In the genomic region with DNA sequence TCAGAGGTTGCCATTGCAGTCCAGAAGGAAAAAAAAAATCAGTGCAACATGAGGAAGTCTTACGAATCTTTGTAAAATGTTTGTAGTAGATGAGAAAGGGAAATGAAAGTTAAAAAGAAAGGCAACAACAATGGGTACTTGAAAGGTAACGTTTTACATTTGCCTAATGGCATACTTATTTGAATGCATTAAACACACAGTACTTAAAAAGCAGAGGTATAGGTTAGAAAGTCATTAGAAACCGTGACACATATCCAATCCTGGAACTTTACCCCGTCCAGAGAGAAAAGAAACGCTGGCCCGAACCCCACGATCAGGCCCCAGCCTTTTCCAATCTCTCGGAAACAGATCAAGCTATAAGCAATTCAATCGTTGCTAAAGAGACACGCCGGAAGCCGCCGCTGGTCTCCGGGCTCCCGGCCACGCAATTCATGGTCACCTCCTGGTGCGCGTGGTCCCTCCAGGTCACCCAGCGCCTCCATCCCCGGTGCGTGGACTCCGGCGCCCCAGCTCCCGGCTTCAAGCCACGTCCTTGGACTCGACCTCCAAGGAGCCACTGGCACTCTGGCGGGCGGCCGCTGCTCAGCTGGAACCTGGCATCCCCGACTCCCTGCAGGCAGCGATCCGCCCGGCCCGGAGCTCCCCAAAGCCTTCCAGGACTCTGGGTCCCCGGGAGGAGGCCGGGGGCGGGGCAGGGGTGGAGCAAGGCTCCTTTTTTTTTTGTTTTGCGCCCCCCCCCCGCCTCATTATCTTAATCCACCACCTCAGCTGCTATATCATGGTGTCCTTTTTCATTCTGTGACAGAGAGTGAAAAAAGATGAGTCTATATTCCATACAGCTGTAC, we compare ENCODE assay signal across 8 cellular contexts. TPM values are rescaled to one million over a fixed set of nuclear protein-coding genes. Genes with fewer than 3 reads are reported as not detected.
DNase-seq lines count a peak whose midpoint lies in the region; ATAC-seq and TF ChIP-seq lines count a peak whose summit lies in the region.

A gene (minus strand): TSS at position 663 of the 845 bp plus-strand sequence. CDS start 181 bp downstream, at position 482.

- no peaks in the 10 kb centered on the region for H3K27me3 Mint-ChIP-seq in activated CD4-positive, alpha-beta memory T cell treated with anti-CD3 and anti-CD28 coated beads for 36 hours

- TSS peak; percentile 59 for BruUV-seq in HCT116 (replicated peaks; lab: Mats Ljungman, UMichigan)

- H3K27me3 ChIP-seq in HCT116 (ENCODE audit: insufficient read depth, low read length) (no peaks in the 10 kb centered on the region), MG63 (no peaks in the 10 kb centered on the region), lower lobe of right lung (ENCODE audit: low read depth) (no peaks in the 10 kb centered on the region)
- H3K27me3 ChIP-seq in effector memory CD4-positive, alpha-beta T cell (replicated peaks; ENCODE audit: control insufficient read depth, insufficient read depth, low read length, poor library complexity, severe bottlenecking), result no peaks in the 10 kb centered on the region

- peaks cover 12% of the 10 kb centered on the region for H3K36me3 Mint-ChIP-seq in activated CD4-positive, alpha-beta memory T cell treated with anti-CD3 and anti-CD28 coated beads for 36 hours
- no peaks in the 10 kb centered on the region for H3K36me3 Mint-ChIP-seq in stimulated activated effector memory CD8-positive, alpha-beta T cell treated with anti-CD3 and anti-CD28 coated beads, Interleukin-12 subunit alpha, Interleukin-12 subunit beta, amount 100 ng/mL, for 72 hours

- DNase-seq in HCT116 (ENCODE audit: low read depth, low spot score) (no peak), MG63 (peak; percentile 71), lower lobe of right lung (peak; percentile 79), GOT3 (lab: John Stamatoyannopoulos, UW) (no peak)
- peak; percentile 59 for DNase-seq in activated CD4-positive, alpha-beta memory T cell treated with anti-CD3 and anti-CD28 coated beads for 36 hours
- peak; percentile 13 to 41 (median 36) for DNase-seq in effector memory CD4-positive, alpha-beta T cell
- DNase-seq in stimulated activated effector memory CD8-positive, alpha-beta T cell treated with anti-CD3 and anti-CD28 coated beads, Interleukin-12 subunit alpha, Interleukin-12 subunit beta, amount 100 ng/mL, for 72 hours (ENCODE audit: low spot score in 2 of 2), result peak; percentile 20 to 75

- ATAC-seq in GM18498 (IDR thresholded peaks at IDR 0.05; ENCODE audit: unreplicated experiment), result peak; percentile 57
- no peak; the same call in 1 of the 2 replicates for ATAC-seq in HCT116
- ATAC-seq in lower lobe of right lung, result peak; percentile 83 to 91
- ATAC-seq in stimulated activated effector memory CD8-positive, alpha-beta T cell treated with anti-CD3 and anti-CD28 coated beads, Interleukin-12 subunit alpha, Interleukin-12 subunit beta, amount 100 ng/mL, for 72 hours, result peak; percentile 74

- peak within 1 kb of the TSS; percentile 97 for H2AFZ ChIP-seq in HCT116 (ENCODE audit: low read depth, low read length, poor library complexity, severe bottlenecking)

- CTCF ChIA-PET in HCT116 (lab: Charles Lee), result interaction anchor here (0.7 to 2.9 kb wide), 11 partner anchors 10 to 873 kb away, joined by 3 to 12 read pairs (median 4); no protein-coding TSS in a partner anchor
- CTCF ChIA-PET in activated CD4-positive, alpha-beta memory T cell treated with anti-CD3 and anti-CD28 coated beads for 36 hours (lab: Charles Lee), result interaction anchor here (0.6 to 3.2 kb wide), 24 partner anchors 9 to 518 kb away, joined by 3 to 39 read pairs (median 6); a partner anchor contains a TSS

- H3K9me3 ChIP-seq in HCT116 (ENCODE audit: control insufficient read depth in 1 of 2, insufficient read depth in 1 of 2, low read depth in 1 of 2, low read length in 2 of 2) (no peaks in the 10 kb centered on the region), MG63 (no peaks in the 10 kb centered on the region), lower lobe of right lung (no peaks in the 10 kb centered on the region)
- H3K9me3 ChIP-seq in effector memory CD4-positive, alpha-beta T cell (ENCODE audit: control insufficient read depth, low read length), result no peaks in the 10 kb centered on the region

- intact Hi-C loops in HCT116 (cut with micrococcal nuclease), result loop anchor here (2.0 kb wide), 1 partner anchor 15 kb away; no protein-coding TSS in a partner anchor
- intact Hi-C loops in activated CD4-positive, alpha-beta memory T cell treated with anti-CD3 and anti-CD28 coated beads for 36 hours (cut with micrococcal nuclease), result loop anchor here (1.0 kb wide), 1 partner anchor 129 kb away; no protein-coding TSS in a partner anchor
- intact Hi-C loops in lower lobe of right lung (cut with DNase I), result no loop called here

- H4K20me1 ChIP-seq in HCT116 (ENCODE audit: insufficient read depth), result no peaks in the 10 kb centered on the region

- no peak within 1 kb of the TSS for H3K4me2 ChIP-seq in HCT116 (ENCODE audit: low read length)

- peak within 1 kb of the TSS; percentile 76 for H3K27ac Mint-ChIP-seq in activated CD4-positive, alpha-beta memory T cell treated with anti-CD3 and anti-CD28 coated beads for 36 hours
- H3K27ac Mint-ChIP-seq in stimulated activated effector memory CD8-positive, alpha-beta T cell treated with anti-CD3 and anti-CD28 coated beads, Interleukin-12 subunit alpha, Interleukin-12 subunit beta, amount 100 ng/mL, for 72 hours, result no peak within 1 kb of the TSS

- H3K4me3 ChIP-seq in HCT116 (replicated peaks in 1 of 2; ENCODE audit: low read depth in 1 of 2, low read length in 2 of 2) (peak within 1 kb of the TSS in 1 of 2 experiments; percentile 79; a peak in 2 of 4 replicates), MG63 (peak within 1 kb of the TSS; percentile 67), lower lobe of right lung (peak within 1 kb of the TSS; percentile 90)
- H3K4me3 ChIP-seq in effector memory CD4-positive, alpha-beta T cell (ENCODE audit: insufficient read depth, low read depth, low read length, poor library complexity, severe bottlenecking), result no peak within 1 kb of the TSS

- no peaks in the 10 kb centered on the region for H3K9me3 Mint-ChIP-seq in activated CD4-positive, alpha-beta memory T cell treated with anti-CD3 and anti-CD28 coated beads for 36 hours
- no peaks in the 10 kb centered on the region for H3K9me3 Mint-ChIP-seq in stimulated activated effector memory CD8-positive, alpha-beta T cell treated with anti-CD3 and anti-CD28 coated beads, Interleukin-12 subunit alpha, Interleukin-12 subunit beta, amount 100 ng/mL, for 72 hours

- H3K4me1 ChIP-seq in HCT116 (ENCODE audit: control insufficient read depth in 1 of 2, insufficient read depth in 2 of 2, low read length in 2 of 2) (peaks cover 2 to 6% of the 10 kb centered on the region in 2 experiments; a peak in 2 of 4 replicates), lower lobe of right lung (peaks cover 3% of the 10 kb centered on the region)
- no peaks in the 10 kb centered on the region for H3K4me1 ChIP-seq in effector memory CD4-positive, alpha-beta T cell (ENCODE audit: control insufficient read depth, insufficient read depth, low read length, poor library complexity, severe bottlenecking)

- H3K27ac ChIP-seq in HCT116 (ENCODE audit: low read depth, low read length) (no peak within 1 kb of the TSS; the same call in none of the 2 replicates), lower lobe of right lung (no peak within 1 kb of the TSS)
- H3K27ac ChIP-seq in effector memory CD4-positive, alpha-beta T cell (ENCODE audit: insufficient read depth, low read length, poor library complexity, severe bottlenecking), result peak within 1 kb of the TSS; percentile 60

- POLR2A ChIA-PET in HCT116 (lab: Charles Lee), result interaction anchor here (0.7 to 2.8 kb wide), 4 partner anchors 11 to 515 kb away, joined by 3 to 16 read pairs (median 4); a partner anchor contains a TSS
- POLR2A ChIA-PET in activated CD4-positive, alpha-beta memory T cell treated with anti-CD3 and anti-CD28 coated beads for 36 hours (lab: Charles Lee), result interaction anchor here (0.6 to 4.4 kb wide), 5 partner anchors 8 to 109 kb away, joined by 4 to 76 read pairs (median 5); a partner anchor contains a TSS

- no peak for TF ChIP-seq POLR2A in HCT116 (IDR thresholded peaks at IDR 0.05; ENCODE audit: borderline replicate concordance, extremely low read depth, insufficient read depth, insufficient read length)

- H3K36me3 ChIP-seq in HCT116 (ENCODE audit: control insufficient read depth in 1 of 2, insufficient read depth in 2 of 2, low read length in 2 of 2), result no peaks in the 10 kb centered on the region
- no peaks in the 10 kb centered on the region for H3K36me3 ChIP-seq in MG63
- H3K36me3 ChIP-seq in effector memory CD4-positive, alpha-beta T cell (ENCODE audit: control insufficient read depth, insufficient read depth, low read length), result peaks cover 7% of the 10 kb centered on the region
- peaks cover 7% of the 10 kb centered on the region for H3K36me3 ChIP-seq in lower lobe of right lung

- no peak for TF ChIP-seq RAD21 in HCT116 (IDR thresholded peaks at IDR 0.05; ENCODE audit: low read depth)

- no peak within 1 kb of the TSS; the same call in 1 of the 2 replicates for H3K9ac ChIP-seq in HCT116 (ENCODE audit: low read length)

- RAD21 ChIA-PET in HCT116 (lab: Charles Lee; ENCODE audit: low non-redundant PET in 1 of 2, low total read pairs in 2 of 2, uncharacterized antibody in 2 of 2, unreplicated experiment in 2 of 2), result interaction anchor here (0.6 to 1.2 kb wide), 3 partner anchors 14 to 267 kb away, joined by 3 to 4 read pairs (median 3); no protein-coding TSS in a partner anchor

- no peaks in the 10 kb centered on the region; the same call in 1 of the 2 replicates for H3K9me2 ChIP-seq in HCT116 (ENCODE audit: insufficient read depth)

- H3K4me3 Mint-ChIP-seq in activated CD4-positive, alpha-beta memory T cell treated with anti-CD3 and anti-CD28 coated beads for 36 hours, result peak within 1 kb of the TSS; percentile 60
- H3K4me3 Mint-ChIP-seq in stimulated activated effector memory CD8-positive, alpha-beta T cell treated with anti-CD3 and anti-CD28 coated beads, Interleukin-12 subunit alpha, Interleukin-12 subunit beta, amount 100 ng/mL, for 72 hours, result no peak within 1 kb of the TSS

- TF ChIP-seq CTCF in HCT116 (IDR thresholded peaks at IDR 0.05 in 2 of 3, conservative IDR thresholded peaks at IDR 0.05 in 1 of 3; ENCODE audit: borderline replicate concordance in 1 of 3, insufficient read depth in 1 of 3, low read depth in 2 of 3, low read length in 2 of 3) (no peak), lower lobe of right lung (IDR thresholded peaks at IDR 0.05) (no peak)

- H3K79me2 ChIP-seq in HCT116 (ENCODE audit: insufficient read depth, low read length), result 0 out of 2 replicates have a peak, but pooled peaks cover 5% of the 10 kb centered on the region

- H3K4me1 Mint-ChIP-seq in activated CD4-positive, alpha-beta memory T cell treated with anti-CD3 and anti-CD28 coated beads for 36 hours (ENCODE audit: low read depth), result peaks cover 26% of the 10 kb centered on the region
- peaks cover 6% of the 10 kb centered on the region for H3K4me1 Mint-ChIP-seq in stimulated activated effector memory CD8-positive, alpha-beta T cell treated with anti-CD3 and anti-CD28 coated beads, Interleukin-12 subunit alpha, Interleukin-12 subunit beta, amount 100 ng/mL, for 72 hours

RNA-seq across cellular contexts. Expression of the gene that starts here (rescaled TPM):
- total RNA-seq in HCT116 (2021; ENCODE audit: unreplicated experiment), result 18.1 TPM
- 6.6 and 8.7 TPM in 2 replicates for polyA plus RNA-seq in HCT116 (2012)
- 7.3 and 34.0 TPM in 2 replicates for total RNA-seq in MG63 (2014; rRNA removed; shearing (Covaris generic); ENCODE audit: low replicate concordance)
- total RNA-seq in activated CD4-positive, alpha-beta memory T cell treated with anti-CD3 and anti-CD28 coated beads for 36 hours, result 1 to 10 TPM; 4.5 to 5.2 TPM
- total RNA-seq in lower lobe of right lung, result 8.1 TPM

Comparison
In these comparisons a context has a peak if more than half of its experiments do, and no peak if none do; other contexts are left out.
1. DNase-seq: peak in MG63 (single experiment), activated CD4-positive, alpha-beta memory T cell treated with anti-CD3 and anti-CD28 coated beads for 36 hours (single experiment), effector memory CD4-positive, alpha-beta T cell (3 of 3), lower lobe of right lung (single experiment) and stimulated activated effector memory CD8-positive, alpha-beta T cell treated with anti-CD3 and anti-CD28 coated beads, Interleukin-12 subunit alpha, Interleukin-12 subunit beta, amount 100 ng/mL, for 72 hours (2 of 2); none in HCT116 (single experiment) and GOT3 (single experiment).